19 cellular contexts compared by ENCODE assay signal in genomic region chr2:198173242-198173641, GRCh38.
DNase-seq lines count a peak whose midpoint lies in the region; ATAC-seq and TF ChIP-seq lines count a peak whose summit lies in the region.
"Had no signal": no experiment of that assay in that cellular context is flagged by ENCODE, and none has a peak within 500 bp of the region (broad histone marks: within the 10 kb centered on the region; RNA-seq: fewer than 3 reads in every experiment).

No MANE protein-coding gene starts in this region.

- no peak overlapping the region for H3K27ac ChIP-seq in cardiac muscle cell
- H3K27ac ChIP-seq in right cardiac atrium (ENCODE audit: low read length) = no peak overlapping the region
- H3K27ac ChIP-seq: PC-9, SJSA1 had no signal

- H3K9me3 ChIP-seq in cardiac muscle cell (ENCODE audit: low read depth) (no peaks in the 10 kb centered on the region), right cardiac atrium (ENCODE audit: control insufficient read depth, low read length) (no peaks in the 10 kb centered on the region)
- H3K9me3 ChIP-seq: SJSA1 had no signal

- in situ Hi-C loops in KBM-7 (cut with MboI; ENCODE audit: low pct_unique_long_range_greater_than_20kb, low sequenced_read_pairs) = no loop called here

- H3K4me1 ChIP-seq in cardiac muscle cell (ENCODE audit: low read depth) (peaks cover 15% of the 10 kb centered on the region), right cardiac atrium (ENCODE audit: control insufficient read depth, insufficient read depth, low read length) (no peaks in the 10 kb centered on the region)
- H3K4me1 ChIP-seq: SJSA1 had no signal

- TF ChIP-seq CTCF in cardiac muscle cell (IDR thresholded peaks at IDR 0.05; ENCODE audit: low read depth, low read length) = no peak
- TF ChIP-seq CTCF in fibroblast of mammary gland (conservative IDR thresholded peaks at IDR 0.05; ENCODE audit: control insufficient read depth, insufficient read depth, low read depth, low read length) = no peak

- H3K27me3 ChIP-seq in cardiac muscle cell = no peaks in the 10 kb centered on the region
- H3K27me3 ChIP-seq in right cardiac atrium (ENCODE audit: control insufficient read depth, insufficient read depth) = no peaks in the 10 kb centered on the region
- H3K27me3 ChIP-seq: SJSA1 had no signal

- 21% methylated on average over 6 of the region's 6 CpGs for WGBS in right cardiac atrium

- intact Hi-C loops in right cardiac atrium (cut with DNase I) = no loop called here

- peak; percentile 7 to 44 for DNase-seq in cardiac muscle cell (ENCODE audit: low read depth in 1 of 2, low spot score in 1 of 2)
- DNase-seq in right cardiac atrium = no peak
- DNase-seq in fibroblast of mammary gland (ENCODE audit: low read depth) = peak; percentile 10
- peak; percentile 34 for DNase-seq in mucosa of gallbladder (ENCODE audit: low spot score)
- no peak for DNase-seq in KBM-7
- DNase-seq: C1 segment of cervical spinal cord, DMS79 treated with DMSO at 0.1 percent for 48 hours, HFFc6, IMR-90, Kasumi-1, NCI-H1105, NCI-H187 treated with DMSO at 0.1 percent for 48 hours, NCI-H2171, NCI-H774, PC-9 had no signal

- ATAC-seq in right cardiac atrium (no peak), GM18867 (IDR thresholded peaks at IDR 0.05; ENCODE audit: unreplicated experiment) (no peak), HG03439 (IDR thresholded peaks at IDR 0.05; ENCODE audit: unreplicated experiment) (no peak), HG02571 (IDR thresholded peaks at IDR 0.05; ENCODE audit: unreplicated experiment) (no peak)

- H3K4me3 ChIP-seq in cardiac muscle cell (no peak overlapping the region), right cardiac atrium (ENCODE audit: low read length) (no peak overlapping the region), fibroblast of mammary gland (ENCODE audit: control insufficient read depth, low read depth, low read length) (no peak overlapping the region)
- H3K4me3 ChIP-seq: PC-9, SJSA1 had no signal

- H3K36me3 ChIP-seq in cardiac muscle cell = no peaks in the 10 kb centered on the region
- H3K36me3 ChIP-seq: SJSA1 had no signal

Comparison
In these comparisons a context has a peak if more than half of its experiments do, and no peak if none do; other contexts are left out.
1. DNase-seq: peak in cardiac muscle cell (2 of 2), fibroblast of mammary gland (single experiment) and mucosa of gallbladder (single experiment); none in right cardiac atrium (0 of 3) and KBM-7 (single experiment).